Comparison of ENCODE assay signal across 1 cellular context in the genomic region with DNA sequence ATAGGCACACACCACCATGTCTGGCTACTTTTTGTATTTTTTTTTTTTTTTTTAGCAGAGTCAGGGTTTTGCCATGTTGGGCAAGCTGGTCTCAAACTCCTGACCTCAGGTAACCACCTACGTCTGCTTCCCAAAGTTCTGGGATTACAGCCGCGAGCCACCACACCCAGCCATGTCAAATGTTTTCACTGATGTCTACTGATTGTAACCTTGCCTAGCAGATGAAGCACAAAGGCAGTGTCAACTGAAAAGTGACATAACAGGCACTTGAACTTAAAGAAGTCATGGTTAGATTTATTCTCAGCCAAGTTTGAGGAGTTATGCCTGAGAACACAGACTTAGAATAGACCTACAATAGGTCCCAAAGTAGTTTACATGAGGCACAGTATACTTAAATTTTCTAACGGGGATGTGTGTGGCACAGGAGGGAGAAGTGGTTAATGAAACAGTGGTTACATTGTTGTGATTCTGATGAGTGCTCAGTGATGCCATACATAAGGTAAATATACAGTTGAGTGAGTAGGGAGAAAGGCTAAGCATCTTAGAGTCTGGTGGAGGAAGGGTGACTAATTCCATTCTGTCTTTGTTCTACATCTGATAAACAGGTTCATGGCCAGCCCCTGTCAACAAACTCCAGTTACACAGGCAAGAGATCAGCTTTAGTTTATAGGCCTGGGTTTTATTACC.
TF ChIP-seq lines count a peak whose summit lies in the region.

No MANE protein-coding gene starts in this region.

TF ChIP-seq in GM23338, 12 proteins besides CTCF, POLR2A, EP300 and RAD21:
- no peak for TF ChIP-seq ZNF462 (CRISPR knock-in tag; IDR thresholded peaks at IDR 0.05)
- TF ChIP-seq ZNF114 (CRISPR knock-in tag; IDR thresholded peaks at IDR 0.05): no peak
- no peak for TF ChIP-seq REST (IDR thresholded peaks at IDR 0.05; ENCODE audit: unreplicated experiment)
- no peak for TF ChIP-seq CREB1 (CRISPR knock-in tag; IDR thresholded peaks at IDR 0.05; ENCODE audit: low read depth)
- no peak for TF ChIP-seq STAT1 (IDR thresholded peaks at IDR 0.05; ENCODE audit: unreplicated experiment)
- TF ChIP-seq ZNF331 (CRISPR knock-in tag; IDR thresholded peaks at IDR 0.05; ENCODE audit: low read depth): no peak
- TF ChIP-seq NANOG (IDR thresholded peaks at IDR 0.05; ENCODE audit: borderline replicate concordance): no peak
- no peak for TF ChIP-seq EZH2phosphoT487 (IDR thresholded peaks at IDR 0.05; ENCODE audit: unreplicated experiment)
- no peak for TF ChIP-seq POLR2AphosphoS5 (IDR thresholded peaks at IDR 0.05; ENCODE audit: low read depth)
- TF ChIP-seq EZH2 (IDR thresholded peaks at IDR 0.05; ENCODE audit: low read depth, unreplicated experiment): no peak
- TF ChIP-seq, protein P1, sequence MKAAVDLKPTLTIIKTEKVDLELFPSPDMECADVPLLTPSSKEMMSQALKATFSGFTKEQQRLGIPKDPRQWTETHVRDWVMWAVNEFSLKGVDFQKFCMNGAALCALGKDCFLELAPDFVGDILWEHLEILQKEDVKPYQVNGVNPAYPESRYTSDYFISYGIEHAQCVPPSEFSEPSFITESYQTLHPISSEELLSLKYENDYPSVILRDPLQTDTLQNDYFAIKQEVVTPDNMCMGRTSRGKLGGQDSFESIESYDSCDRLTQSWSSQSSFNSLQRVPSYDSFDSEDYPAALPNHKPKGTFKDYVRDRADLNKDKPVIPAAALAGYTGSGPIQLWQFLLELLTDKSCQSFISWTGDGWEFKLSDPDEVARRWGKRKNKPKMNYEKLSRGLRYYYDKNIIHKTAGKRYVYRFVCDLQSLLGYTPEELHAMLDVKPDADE (IDR thresholded peaks at IDR 0.05): no peak
TF ChIP-seq in GM23338: peak in this region for 0.
